Comparison of ENCODE assay signal across 8 cellular contexts in the genomic region with DNA sequence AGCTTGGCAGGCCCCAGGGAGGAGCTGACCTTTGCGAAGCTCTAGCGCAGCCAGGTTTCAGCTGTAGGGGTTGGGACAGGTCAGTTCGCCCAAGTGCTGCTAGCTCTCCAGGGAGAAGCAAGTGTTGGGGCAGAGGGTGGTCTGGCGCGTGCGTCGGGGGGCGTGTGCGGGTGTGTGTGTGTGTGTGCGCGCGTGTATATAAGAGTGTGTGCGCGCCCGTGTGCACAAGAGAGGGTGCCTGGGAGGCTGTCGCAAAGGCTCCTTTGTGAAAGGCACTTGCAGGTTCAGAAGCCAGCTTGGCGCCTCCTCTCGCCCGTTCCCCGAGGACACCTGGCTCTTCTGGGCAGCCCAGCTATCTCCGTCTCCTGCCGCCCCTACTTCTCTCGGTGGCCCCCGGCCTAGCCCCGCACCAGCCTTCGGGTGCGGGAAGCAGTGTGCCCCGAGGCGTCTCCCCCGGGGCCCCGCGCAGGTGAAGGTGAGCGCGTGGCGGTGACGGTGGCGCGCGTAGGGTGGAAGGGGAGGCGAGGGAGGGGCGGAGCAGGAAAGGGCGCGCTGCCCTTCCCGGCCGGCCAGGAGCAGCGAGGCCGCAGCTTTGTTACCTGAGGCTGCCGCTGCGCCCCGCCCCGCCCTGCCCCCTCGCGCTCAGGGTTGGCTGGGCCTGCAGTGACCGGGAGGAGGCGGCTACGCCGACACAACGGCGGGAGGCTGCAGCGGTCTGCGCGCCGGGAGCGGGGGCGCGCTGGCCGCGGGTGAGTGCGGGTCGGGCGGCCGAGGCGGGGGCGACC. TPM values are rescaled to one million over a fixed set of nuclear protein-coding genes. Genes with fewer than 3 reads are reported as not detected.
DNase-seq lines count a peak whose midpoint lies in the region; ATAC-seq and TF ChIP-seq lines count a peak whose summit lies in the region.

A gene with protein sequence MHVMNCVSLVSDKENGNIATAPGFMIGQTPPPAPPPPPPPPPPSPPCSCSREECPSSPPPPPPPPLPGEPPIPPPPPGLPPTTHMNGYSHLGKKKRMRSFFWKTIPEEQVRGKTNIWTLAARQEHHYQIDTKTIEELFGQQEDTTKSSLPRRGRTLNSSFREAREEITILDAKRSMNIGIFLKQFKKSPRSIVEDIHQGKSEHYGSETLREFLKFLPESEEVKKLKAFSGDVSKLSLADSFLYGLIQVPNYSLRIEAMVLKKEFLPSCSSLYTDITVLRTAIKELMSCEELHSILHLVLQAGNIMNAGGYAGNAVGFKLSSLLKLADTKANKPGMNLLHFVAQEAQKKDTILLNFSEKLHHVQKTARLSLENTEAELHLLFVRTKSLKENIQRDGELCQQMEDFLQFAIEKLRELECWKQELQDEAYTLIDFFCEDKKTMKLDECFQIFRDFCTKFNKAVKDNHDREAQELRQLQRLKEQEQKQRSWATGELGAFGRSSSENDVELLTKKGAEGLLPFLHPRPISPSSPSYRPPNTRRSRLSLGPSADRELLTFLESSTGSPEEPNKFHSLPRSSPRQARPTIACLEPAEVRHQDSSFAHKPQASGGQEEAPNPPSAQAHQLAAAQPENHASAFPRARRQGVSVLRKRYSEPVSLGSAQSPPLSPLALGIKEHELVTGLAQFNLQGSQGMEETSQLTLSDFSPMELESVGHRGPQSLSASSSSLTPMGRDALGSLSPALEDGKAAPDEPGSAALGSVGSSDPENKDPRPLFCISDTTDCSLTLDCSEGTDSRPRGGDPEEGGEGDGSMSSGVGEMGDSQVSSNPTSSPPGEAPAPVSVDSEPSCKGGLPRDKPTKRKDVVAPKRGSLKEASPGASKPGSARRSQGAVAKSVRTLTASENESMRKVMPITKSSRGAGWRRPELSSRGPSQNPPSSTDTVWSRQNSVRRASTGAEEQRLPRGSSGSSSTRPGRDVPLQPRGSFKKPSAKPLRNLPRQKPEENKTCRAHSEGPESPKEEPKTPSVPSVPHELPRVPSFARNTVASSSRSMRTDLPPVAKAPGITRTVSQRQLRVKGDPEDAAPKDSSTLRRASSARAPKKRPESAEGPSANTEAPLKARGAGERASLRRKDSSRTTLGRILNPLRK (plus strand): TSS at position 663 of the 785 bp plus-strand sequence. CDS start 6,735 bp downstream, outside the sequence.

- H3K36me3 ChIP-seq in HUES6 (ENCODE audit: control insufficient read depth, insufficient read depth, low read length) (no peaks in the 10 kb centered on the region), muscle layer of duodenum (ENCODE audit: control insufficient read depth in 1 of 2, insufficient read depth in 2 of 2, low read length in 2 of 2) (no peaks in the 10 kb centered on the region)

- no peaks in the 10 kb centered on the region for H3K9me3 ChIP-seq in HUES6 (ENCODE audit: control insufficient read depth, insufficient read depth, low read depth, low read length)
- no peaks in the 10 kb centered on the region for H3K9me3 ChIP-seq in muscle layer of duodenum (ENCODE audit: control insufficient read depth in 1 of 2, low read length in 2 of 2)

- H3K27ac ChIP-seq in HUES6 (ENCODE audit: low read depth, low read length) (peak within 1 kb of the TSS; percentile 82), muscle layer of duodenum (ENCODE audit: low read length) (no peak within 1 kb of the TSS)

- DNase-seq in NCI-H1417 (lab: John Stamatoyannopoulos, UW) = peak; percentile 62 to 94 (median 93)
- no peak for DNase-seq in NCI-H1417 treated with DMSO at 0.1 percent for 48 hours (lab: John Stamatoyannopoulos, UW)
- DNase-seq in SK-N-DZ (ENCODE audit: low spot score) = peak; percentile 55
- peak; percentile 71 for DNase-seq in epithelial cell of esophagus (ENCODE audit: low read depth)
- DNase-seq in medulla oblongata (ENCODE audit: extremely low spot score) = no peak

- peaks cover 17% of the 10 kb centered on the region for H3K4me1 ChIP-seq in HUES6 (ENCODE audit: control insufficient read depth, insufficient read depth, low read length)
- H3K4me1 ChIP-seq in muscle layer of duodenum (ENCODE audit: control insufficient read depth in 1 of 2, insufficient read depth in 2 of 2, low read length in 2 of 2) = peaks cover 0 to 28% of the 10 kb centered on the region in 2 donors

- H3K9ac ChIP-seq in HUES6 (ENCODE audit: low read length) = peak within 1 kb of the TSS; percentile 88

- no peak for TF ChIP-seq CTCF in epithelial cell of esophagus (IDR thresholded peaks at IDR 0.05; ENCODE audit: insufficient read depth, low read depth, low read length, missing control alignments)

- peaks cover 47% of the 10 kb centered on the region for H3K27me3 ChIP-seq in HUES6 (ENCODE audit: control insufficient read depth, insufficient read depth, low read length)
- no peaks in the 10 kb centered on the region for H3K27me3 ChIP-seq in muscle layer of duodenum (ENCODE audit: low read depth, low read length)

- H3K4me3 ChIP-seq in HUES6 (ENCODE audit: low read depth, low read length) = peak within 1 kb of the TSS; percentile 90
- H3K4me3 ChIP-seq in epithelial cell of esophagus (ENCODE audit: low read length) = peak within 1 kb of the TSS; percentile 72
- peak within 1 kb of the TSS; percentile 63 to 91 for H3K4me3 ChIP-seq in muscle layer of duodenum (ENCODE audit: low read depth in 1 of 2, low read length in 2 of 2)

- ATAC-seq in GM21528 (IDR thresholded peaks at IDR 0.05; ENCODE audit: low FRiP score, unreplicated experiment) = no peak

RNA-seq across cellular contexts. Expression of the gene that starts here (rescaled TPM):
- 1.0 TPM in 2 replicates for polyA plus RNA-seq in SK-N-DZ (2014; cell fraction: cytosol; rRNA removed)
- 1.6 and 2.4 TPM in 2 replicates for polyA plus RNA-seq in SK-N-DZ (2014; cell fraction: nucleus; rRNA removed)

Comparison
In these comparisons a context has a peak if more than half of its experiments do, and no peak if none do; other contexts are left out.
1. DNase-seq: peak in NCI-H1417 (3 of 3), SK-N-DZ (single experiment) and epithelial cell of esophagus (single experiment); none in NCI-H1417 treated with DMSO at 0.1 percent for 48 hours (single experiment) and medulla oblongata (single experiment).
2. Peak in every context shown above with its lines, with median percentiles within 50 percentile points of each other: H3K4me3 ChIP-seq.